9 cellular contexts compared by ENCODE assay signal in the genomic region with DNA sequence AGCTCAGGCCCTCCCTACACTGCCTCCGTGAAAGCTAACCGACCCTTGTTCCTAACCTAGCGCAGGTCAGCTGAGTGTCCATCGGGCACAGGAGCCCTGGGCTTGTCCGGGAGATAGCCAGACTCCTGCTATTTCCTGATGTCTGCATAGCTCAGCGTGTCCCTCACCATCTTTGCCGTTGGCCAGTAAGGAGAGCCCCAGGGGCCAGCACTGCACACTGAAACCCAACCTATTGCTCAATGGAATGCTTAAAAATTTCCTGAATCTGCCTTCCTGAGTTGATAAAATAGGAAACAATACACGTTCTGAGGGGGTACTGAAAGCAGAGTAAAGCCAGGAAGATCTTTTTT. TPM values are rescaled to one million over a fixed set of nuclear protein-coding genes. Genes with fewer than 3 reads are reported as not detected.
DNase-seq lines count a peak whose midpoint lies in the region; ATAC-seq and TF ChIP-seq lines count a peak whose summit lies in the region.
"Had no signal": no experiment of that assay in that cellular context is flagged by ENCODE, and none has a peak within 500 bp of the region (broad histone marks: within the 10 kb centered on the region; RNA-seq: fewer than 3 reads in every experiment).

No MANE protein-coding gene starts in this region.

- CTCF ChIA-PET in activated CD8-positive, alpha-beta memory T cell treated with anti-CD3 and anti-CD28 coated beads, Interleukin-2, amount 10 ng/mL, durations not matched to agents 7 days and 5 days (lab: Charles Lee), result interaction anchor here (0.7 to 12.3 kb wide), 12 partner anchors 8 to 180 kb away, joined by 3 to 128 read pairs (median 10); no protein-coding TSS in a partner anchor
- CTCF ChIA-PET in activated CD8-positive, alpha-beta T cell treated with anti-CD3 and anti-CD28 coated beads for 36 hours (lab: Charles Lee), result interaction anchor here (1.0 to 8.7 kb wide), 15 partner anchors 8 to 354 kb away, joined by 3 to 89 read pairs (median 7); no protein-coding TSS in a partner anchor

- ATAC-seq in activated CD8-positive, alpha-beta memory T cell treated with anti-CD3 and anti-CD28 coated beads, Interleukin-2, amount 10 ng/mL, durations not matched to agents 7 days and 5 days, result no peak
- no peak for ATAC-seq in activated CD8-positive, alpha-beta T cell treated with anti-CD3 and anti-CD28 coated beads for 36 hours
- no peak for ATAC-seq in thoracic aorta (ENCODE audit: insufficient number of reproducible peaks, low FRiP score, low read depth)
- ATAC-seq in GM21717 (IDR thresholded peaks at IDR 0.05; ENCODE audit: unreplicated experiment), result no peak
- no peak for ATAC-seq in HG03571 (IDR thresholded peaks at IDR 0.05; ENCODE audit: unreplicated experiment)

- peaks cover 3% of the 10 kb centered on the region for H3K27me3 Mint-ChIP-seq in activated CD8-positive, alpha-beta memory T cell treated with anti-CD3 and anti-CD28 coated beads, Interleukin-2, amount 10 ng/mL, durations not matched to agents 7 days and 5 days
- no peaks in the 10 kb centered on the region for H3K27me3 Mint-ChIP-seq in activated CD8-positive, alpha-beta T cell treated with anti-CD3 and anti-CD28 coated beads for 36 hours
- H3K27me3 Mint-ChIP-seq in immature natural killer cell (ENCODE audit: low read depth in 3 of 3), result peaks cover 30 to 62% (median 61%) of the 10 kb centered on the region in 3 donors

- peak overlapping the region; percentile 96 for H3K27ac Mint-ChIP-seq in activated CD8-positive, alpha-beta memory T cell treated with anti-CD3 and anti-CD28 coated beads, Interleukin-2, amount 10 ng/mL, durations not matched to agents 7 days and 5 days
- H3K27ac Mint-ChIP-seq in activated CD8-positive, alpha-beta T cell treated with anti-CD3 and anti-CD28 coated beads for 36 hours, result peak overlapping the region; percentile 97
- H3K27ac Mint-ChIP-seq in immature natural killer cell, result peak overlapping the region; percentile 95 to 100 (median 99)

- H3K4me3 Mint-ChIP-seq in activated CD8-positive, alpha-beta memory T cell treated with anti-CD3 and anti-CD28 coated beads, Interleukin-2, amount 10 ng/mL, durations not matched to agents 7 days and 5 days, result peak overlapping the region; percentile 88
- peak overlapping the region; percentile 91 for H3K4me3 Mint-ChIP-seq in activated CD8-positive, alpha-beta T cell treated with anti-CD3 and anti-CD28 coated beads for 36 hours
- H3K4me3 Mint-ChIP-seq in immature natural killer cell, result peak overlapping the region; percentile 92 to 99 (median 96)

- H3K27ac ChIP-seq in thoracic aorta, result peak overlapping the region in 1 of 2 donors; percentile 65
- H3K27ac ChIP-seq: C4-2B had no signal

- no peaks in the 10 kb centered on the region for H3K36me3 ChIP-seq in thoracic aorta

- peaks cover 94% of the 10 kb centered on the region for H3K4me1 Mint-ChIP-seq in activated CD8-positive, alpha-beta memory T cell treated with anti-CD3 and anti-CD28 coated beads, Interleukin-2, amount 10 ng/mL, durations not matched to agents 7 days and 5 days
- H3K4me1 Mint-ChIP-seq in activated CD8-positive, alpha-beta T cell treated with anti-CD3 and anti-CD28 coated beads for 36 hours (ENCODE audit: low read depth), result peaks cover 90% of the 10 kb centered on the region
- peaks cover 90 to 95% of the 10 kb centered on the region in 2 donors for H3K4me1 Mint-ChIP-seq in immature natural killer cell

- intact Hi-C loops in activated CD8-positive, alpha-beta T cell treated with anti-CD3 and anti-CD28 coated beads for 36 hours (cut with micrococcal nuclease), result loop anchor here (1.0 to 10.0 kb wide), 4 partner anchors 80 to 242 kb away; no protein-coding TSS in a partner anchor

- DNase-seq in activated CD8-positive, alpha-beta memory T cell treated with anti-CD3 and anti-CD28 coated beads, Interleukin-2, amount 10 ng/mL, durations not matched to agents 7 days and 5 days, result no peak
- no peak for DNase-seq in activated CD8-positive, alpha-beta memory T cell treated with anti-CD3 and anti-CD28 coated beads for 24 hours
- DNase-seq in activated CD8-positive, alpha-beta T cell treated with anti-CD3 and anti-CD28 coated beads for 36 hours, result no peak
- DNase-seq in immature natural killer cell (no peak), thoracic aorta (ENCODE audit: low spot score) (no peak), SK-N-DZ (ENCODE audit: low spot score) (no peak)

- no peak for TF ChIP-seq CTCF in activated CD8-positive, alpha-beta T cell treated with anti-CD3 and anti-CD28 coated beads for 36 hours (IDR thresholded peaks at IDR 0.05)
- TF ChIP-seq CTCF in thoracic aorta (IDR thresholded peaks at IDR 0.05), result no peak

- peaks cover 40 to 53% of the 10 kb centered on the region in 2 donors for H3K4me1 ChIP-seq in thoracic aorta (ENCODE audit: control insufficient read depth in 1 of 2, low read depth in 2 of 2)

- POLR2A ChIA-PET in activated CD8-positive, alpha-beta T cell treated with anti-CD3 and anti-CD28 coated beads for 36 hours (lab: Charles Lee), result interaction anchor here (0.6 to 10.6 kb wide), 27 partner anchors 9 to 159 kb away, joined by 3 to 183 read pairs (median 9); no protein-coding TSS in a partner anchor

- no peaks in the 10 kb centered on the region for H3K9me3 ChIP-seq in thoracic aorta

- peaks cover 19% of the 10 kb centered on the region for H3K36me3 Mint-ChIP-seq in activated CD8-positive, alpha-beta memory T cell treated with anti-CD3 and anti-CD28 coated beads, Interleukin-2, amount 10 ng/mL, durations not matched to agents 7 days and 5 days
- peaks cover 12% of the 10 kb centered on the region for H3K36me3 Mint-ChIP-seq in activated CD8-positive, alpha-beta T cell treated with anti-CD3 and anti-CD28 coated beads for 36 hours (ENCODE audit: low read depth)
- peaks cover 0 to 13% (median 10%) of the 10 kb centered on the region in 3 donors for H3K36me3 Mint-ChIP-seq in immature natural killer cell

- peak overlapping the region; percentile 61 for H3K4me3 ChIP-seq in thoracic aorta

- no peaks in the 10 kb centered on the region for H3K27me3 ChIP-seq in thoracic aorta (replicated peaks; ENCODE audit: insufficient read depth)

- H3K9me3 Mint-ChIP-seq in activated CD8-positive, alpha-beta memory T cell treated with anti-CD3 and anti-CD28 coated beads, Interleukin-2, amount 10 ng/mL, durations not matched to agents 7 days and 5 days (ENCODE audit: low read depth), result no peaks in the 10 kb centered on the region
- H3K9me3 Mint-ChIP-seq in activated CD8-positive, alpha-beta T cell treated with anti-CD3 and anti-CD28 coated beads for 36 hours, result no peaks in the 10 kb centered on the region
- H3K9me3 Mint-ChIP-seq in immature natural killer cell, result peaks cover 0 to 6% (median 2%) of the 10 kb centered on the region in 6 donors

RNA-seq across cellular contexts. Expression of a gene that starts 2.2 kb away (rescaled TPM):
- 10 to 100 TPM; 23.3 to 35.3 TPM for total RNA-seq in activated CD8-positive, alpha-beta memory T cell treated with anti-CD3 and anti-CD28 coated beads, Interleukin-2, amount 10 ng/mL, durations not matched to agents 7 days and 5 days
- total RNA-seq in activated CD8-positive, alpha-beta T cell treated with anti-CD3 and anti-CD28 coated beads for 36 hours, result 10 to 100 TPM; 18.7 to 19.0 TPM
- polyA plus RNA-seq in immature natural killer cell, result 10 to 100 TPM in 2 of 3 donors, 1 to 10 TPM in 1; 6.2 to 25.2 (median 10.6) TPM
- 10 to 100 TPM; 47.4 to 64.7 TPM for total RNA-seq in thoracic aorta
- not detected in 2 replicates for polyA plus RNA-seq in SK-N-DZ (2014; cell fraction: cytosol; rRNA removed)
- not detected in 2 replicates for polyA plus RNA-seq in SK-N-DZ (2014; cell fraction: nucleus; rRNA removed)
